ENCODE assay signal across 21 cellular contexts in the genomic region with DNA sequence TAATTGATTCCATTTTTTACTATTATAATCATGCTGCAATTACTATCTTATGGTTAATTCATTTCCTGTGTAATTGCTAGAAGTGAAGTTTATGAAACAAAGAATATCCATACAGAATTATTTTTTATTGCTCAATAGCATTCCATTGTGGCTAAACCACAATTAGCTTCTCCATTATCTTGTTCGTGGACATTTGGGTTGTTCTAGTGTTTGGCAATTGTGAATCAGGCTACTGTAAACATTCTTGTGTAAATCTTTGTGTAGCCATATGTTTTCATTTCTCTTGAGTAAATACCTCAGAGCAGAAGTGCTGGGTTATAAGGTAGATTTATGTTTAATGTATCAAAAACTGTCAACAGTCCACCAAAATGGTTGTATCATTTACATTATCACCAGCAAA.
A peak's percentile ranks its signal among the peaks of the same experiment; 100 is the strongest.
DNase-seq lines count a peak whose midpoint lies in the region; ATAC-seq and TF ChIP-seq lines count a peak whose summit lies in the region.
"Had no signal": no experiment of that assay in that cellular context is flagged by ENCODE, and none has a peak within 500 bp of the region (broad histone marks: within the 10 kb centered on the region; RNA-seq: fewer than 3 reads in every experiment).

No MANE protein-coding gene starts in this region.

- DNase-seq in AG04449 (ENCODE audit: low read depth, low spot score) (peak; percentile 16), HFFc6 (peak; percentile 18), amniotic epithelial cell (ENCODE audit: low read depth) (peak; percentile 91), fibroblast of mammary gland (ENCODE audit: low read depth) (peak; percentile 74), COLO829 (ENCODE audit: low spot score) (no peak), NOMO-1 treated with dmso at 0.1 percent for 144 hours (lab: John Stamatoyannopoulos, UW; ENCODE audit: unreplicated experiment) (no peak), sciatic nerve (ENCODE audit: low spot score) (no peak), nephron progenitor cell (no peak)
- DNase-seq: activated CD4-positive, alpha-beta memory T cell treated with anti-CD3 and anti-CD28 coated beads for 36 hours; activated naive CD4-positive, alpha-beta T cell treated with anti-CD3 and anti-CD28 coated beads, Interleukin-2, amount 10 ng/mL, durations not matched to agents 7 days and 5 days; activated T-cell treated with anti-CD3 and anti-CD28 coated beads, Interleukin-2, amount 50 U/mL, for 1 hour; DMS153; left lung; MV-4-11; NCI-H2029 treated with DMSO at 0.1 percent for 48 hours; NCI-H510A treated with DMSO at 0.1 percent for 48 hours; SIG-M5; WERI-Rb-1 had no signal

- H3K27ac Mint-ChIP-seq in HFFc6 = no peak overlapping the region
- H3K27ac Mint-ChIP-seq in nephron progenitor cell = no peak overlapping the region
- H3K27ac Mint-ChIP-seq: activated CD4-positive, alpha-beta memory T cell treated with anti-CD3 and anti-CD28 coated beads for 36 hours; activated naive CD4-positive, alpha-beta T cell treated with anti-CD3 and anti-CD28 coated beads, Interleukin-2, amount 10 ng/mL, durations not matched to agents 7 days and 5 days; T-helper 1 cell treated with Interleukin-12 subunit alpha and Interleukin-12 subunit beta and Interleukin-4 antibody, amounts not matched to agents 30 μg/mL and 1 μg/mL, for 36 hours had no signal

- TF ChIP-seq CTCF in AG04449 (IDR thresholded peaks at IDR 0.05; ENCODE audit: insufficient read depth, low read length, missing control alignments) = no peak
- no peak for TF ChIP-seq CTCF in HFFc6 (IDR thresholded peaks at IDR 0.05)
- TF ChIP-seq CTCF in fibroblast of mammary gland (conservative IDR thresholded peaks at IDR 0.05; ENCODE audit: control insufficient read depth, insufficient read depth, low read depth, low read length) = no peak
- TF ChIP-seq CTCF in nephron progenitor cell (IDR thresholded peaks at IDR 0.05) = no peak

- H3K27me3 Mint-ChIP-seq in HFFc6 (ENCODE audit: insufficient read depth) (peaks cover 3% of the 10 kb centered on the region), nephron progenitor cell (ENCODE audit: low read depth, poor library complexity) (peaks cover 3% of the 10 kb centered on the region)
- H3K27me3 Mint-ChIP-seq: activated CD4-positive, alpha-beta memory T cell treated with anti-CD3 and anti-CD28 coated beads for 36 hours; activated naive CD4-positive, alpha-beta T cell treated with anti-CD3 and anti-CD28 coated beads, Interleukin-2, amount 10 ng/mL, durations not matched to agents 7 days and 5 days had no signal

- ATAC-seq in sciatic nerve = no peak
- ATAC-seq: left lung had no signal

- peaks cover 9% of the 10 kb centered on the region for H3K9me3 Mint-ChIP-seq in HFFc6
- no peaks in the 10 kb centered on the region for H3K9me3 Mint-ChIP-seq in nephron progenitor cell

- H3K4me1 Mint-ChIP-seq in HFFc6 (ENCODE audit: low read depth) (peaks cover 11% of the 10 kb centered on the region; the same call in 1 of the 2 replicates), nephron progenitor cell (no peaks in the 10 kb centered on the region)
- H3K4me1 Mint-ChIP-seq: activated naive CD4-positive, alpha-beta T cell treated with anti-CD3 and anti-CD28 coated beads, Interleukin-2, amount 10 ng/mL, durations not matched to agents 7 days and 5 days had no signal

- H3K4me3 Mint-ChIP-seq in HFFc6 (no peak overlapping the region), nephron progenitor cell (no peak overlapping the region)
- H3K4me3 Mint-ChIP-seq: activated CD4-positive, alpha-beta memory T cell treated with anti-CD3 and anti-CD28 coated beads for 36 hours; activated naive CD4-positive, alpha-beta T cell treated with anti-CD3 and anti-CD28 coated beads, Interleukin-2, amount 10 ng/mL, durations not matched to agents 7 days and 5 days; T-helper 1 cell treated with Interleukin-12 subunit alpha and Interleukin-12 subunit beta and Interleukin-4 antibody, amounts not matched to agents 30 μg/mL and 1 μg/mL, for 36 hours had no signal

- no peak overlapping the region for H3K4me3 ChIP-seq in AG04449 (ENCODE audit: low read depth, low read length)
- no peak overlapping the region for H3K4me3 ChIP-seq in fibroblast of mammary gland (ENCODE audit: control insufficient read depth, low read depth, low read length)
- H3K4me3 ChIP-seq: coronary artery, left lung, suprapubic skin had no signal

- intact Hi-C loops in sciatic nerve (cut with DNase I) = no loop called here

- H3K36me3 Mint-ChIP-seq in HFFc6 (ENCODE audit: low read depth) (peaks cover 4% of the 10 kb centered on the region; the same call in 1 of the 2 replicates), nephron progenitor cell (ENCODE audit: low read depth) (no peaks in the 10 kb centered on the region)
- H3K36me3 Mint-ChIP-seq: activated CD4-positive, alpha-beta memory T cell treated with anti-CD3 and anti-CD28 coated beads for 36 hours; activated naive CD4-positive, alpha-beta T cell treated with anti-CD3 and anti-CD28 coated beads, Interleukin-2, amount 10 ng/mL, durations not matched to agents 7 days and 5 days had no signal

- POLR2A ChIA-PET in AG04449 (lab: Yijun Ruan, JAX) = no interaction called here

- CTCF ChIA-PET in AG04449 (lab: Yijun Ruan, JAX) = no interaction called here

Comparison
In these comparisons a context has a peak if more than half of its experiments do, and no peak if none do; other contexts are left out.
1. DNase-seq: peak in AG04449 (single experiment), HFFc6 (single experiment), amniotic epithelial cell (single experiment) and fibroblast of mammary gland (single experiment); none in COLO829 (single experiment), NOMO-1 treated with dmso at 0.1 percent for 144 hours (single experiment), sciatic nerve (single experiment) and nephron progenitor cell (single experiment).